In genomic region chr17:20156196-20157077, GRCh38 we compare ENCODE assay signal across 8 cellular contexts.
DNase-seq lines count a peak whose midpoint lies in the region; ATAC-seq and TF ChIP-seq lines count a peak whose summit lies in the region.

No MANE protein-coding gene starts in this region.

- H3K27me3 ChIP-seq in NT2/D1 (ENCODE audit: insufficient read depth, insufficient read length), result peaks cover 17% of the 10 kb centered on the region

- peak overlapping the region; percentile 85 for H3K9ac ChIP-seq in NT2/D1 (ENCODE audit: insufficient read length, low read depth)

- ATAC-seq in Right ventricle myocardium inferior (peak; percentile 26), HG02852 (IDR thresholded peaks at IDR 0.05; ENCODE audit: unreplicated experiment) (peak; percentile 25)

- intact Hi-C loops in Right ventricle myocardium inferior (cut with DNase I), result no loop called here
- intact Hi-C loops in cardiac septum (cut with DNase I), result no loop called here

- TF ChIP-seq CTCF in astrocyte of the spinal cord (IDR thresholded peaks at IDR 0.05; ENCODE audit: low read depth, low read length), result no peak

- H3K4me1 ChIP-seq in NT2/D1 (ENCODE audit: insufficient read depth, insufficient read length), result no peaks in the 10 kb centered on the region

- DNase-seq in Right ventricle myocardium inferior (ENCODE audit: missing footprints) (no peak), cardiac septum (ENCODE audit: low spot score) (no peak), NT2/D1 (ENCODE audit: low read depth, low spot score) (peak; percentile 38), astrocyte of the spinal cord (ENCODE audit: low read depth, low spot score) (peak; percentile 27), iPS-NIHi11 (ENCODE audit: low spot score) (peak; percentile 72), KG1 (lab: John Stamatoyannopoulos, UW) (no peak)

- H3K27ac ChIP-seq in skin epidermis, result peak overlapping the region in 20 of 21 experiments; percentile 1 to 85 (median 42)

- H3K36me3 ChIP-seq in NT2/D1 (ENCODE audit: insufficient read depth, insufficient read length, low read length), result peaks cover 4% of the 10 kb centered on the region

- H3K9me3 ChIP-seq in NT2/D1 (ENCODE audit: insufficient read depth, low read length), result no peaks in the 10 kb centered on the region

- in situ Hi-C loops in astrocyte of the spinal cord (cut with HindIII; ENCODE audit: low sequenced_read_pairs), result no loop called here

- H3K4me3 ChIP-seq in NT2/D1 (ENCODE audit: insufficient read length, low read depth) (peak overlapping the region; percentile 71), astrocyte of the spinal cord (ENCODE audit: low read depth, low read length) (peak overlapping the region; percentile 59), skin epidermis (peak overlapping the region; percentile 52 to 96 (median 64))

Comparison
In these comparisons a context has a peak if more than half of its experiments do, and no peak if none do; other contexts are left out.
1. DNase-seq: peak in NT2/D1 (single experiment), astrocyte of the spinal cord (single experiment) and iPS-NIHi11 (single experiment); none in Right ventricle myocardium inferior (single experiment), cardiac septum (single experiment) and KG1 (single experiment).
2. Peak in every context shown above with its lines, with median percentiles within 50 percentile points of each other: H3K4me3 ChIP-seq.